ENCODE assay signal across 1 cellular context in the genomic region with DNA sequence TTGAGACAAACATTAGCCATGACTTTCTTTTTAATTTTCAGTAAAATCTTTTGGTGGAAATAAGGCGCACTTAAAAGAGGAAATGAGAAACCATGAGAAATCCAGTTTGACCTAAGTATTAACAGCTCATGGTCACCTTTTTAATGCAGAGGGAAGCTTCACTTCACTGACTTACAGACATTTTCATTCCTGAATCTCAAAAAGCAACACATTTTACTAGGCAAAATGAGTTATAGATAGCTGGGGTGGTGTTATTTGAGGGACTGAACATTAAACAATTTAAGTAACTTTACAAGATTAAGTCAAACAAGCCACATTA.
TF ChIP-seq lines count a peak whose summit lies in the region.

No MANE protein-coding gene starts in this region.

TF ChIP-seq in GM12878, 131 proteins besides CTCF, POLR2A, EP300 and RAD21:
- TF ChIP-seq TAF1 (IDR thresholded peaks at IDR 0.05; ENCODE audit: borderline replicate concordance, low read depth, low read length), result no peak
- TF ChIP-seq CEBPB (IDR thresholded peaks at IDR 0.05; ENCODE audit: borderline replicate concordance in 1 of 2, low read depth in 2 of 2, low read length in 2 of 2), result no peak
- peak; percentile 44; the same call in 1 of the 2 replicates for TF ChIP-seq SPI1 (IDR thresholded peaks at IDR 0.05; ENCODE audit: borderline replicate concordance, insufficient read depth, low read depth, low read length)
